Comparison of ENCODE assay signal across 23 cellular contexts in genomic region chr20:8066662-8067061, GRCh38.
"Had no signal": no experiment of that assay in that cellular context is flagged by ENCODE, and none has a peak within 500 bp of the region (broad histone marks: within the 10 kb centered on the region; RNA-seq: fewer than 3 reads in every experiment).

No MANE protein-coding gene starts in this region.

- ATAC-seq: gastroesophageal sphincter; left colon; naive thymus-derived CD8-positive, alpha-beta T cell; right lobe of liver; T-helper 17 cell had no signal

- H3K27ac ChIP-seq: breast epithelium, colonic mucosa, gastroesophageal sphincter, hepatocyte, right lobe of liver, tibial nerve had no signal

- H3K4me1 ChIP-seq: breast epithelium, colonic mucosa, right lobe of liver, tibial nerve had no signal

- H3K27me3 ChIP-seq: breast epithelium, colonic mucosa, gastroesophageal sphincter, hepatocyte, right lobe of liver, tibial nerve had no signal

- DNase-seq: activated CD4-positive, alpha-beta memory T cell treated with anti-CD3 and anti-CD28 coated beads for 36 hours; activated CD4-positive, alpha-beta T cell treated with anti-CD3 and anti-CD28 coated beads, Interleukin-2, amount 10 ng/mL, durations not matched to agents 24 days and 14 days; activated CD4-positive, CD25-positive, alpha-beta regulatory T cell treated with anti-CD3 and anti-CD28 coated beads, Interleukin-2, amount 50 U/mL, for 72 hours; activated CD8-positive, alpha-beta memory T cell treated with anti-CD3 and anti-CD28 coated beads, Interleukin-2, amount 50 U/mL, for 4 hours; activated gamma-delta T cell; activated naive CD4-positive, alpha-beta T cell treated with anti-CD3 and anti-CD28 coated beads, Interleukin-2, amount 10 ng/mL, durations not matched to agents 7 days and 5 days; activated naive CD8-positive, alpha-beta T cell treated with anti-CD3 and anti-CD28 coated beads, Interleukin-2, amount 10 ng/mL, durations not matched to agents 7 days and 5 days; activated T-cell treated with anti-CD3 and anti-CD28 coated beads, Interleukin-2, amount 50 U/mL, for 1 hour; amniotic stem cell; colonic mucosa; effector memory CD4-positive, alpha-beta T cell; left colon; naive thymus-derived CD8-positive, alpha-beta T cell; occipital lobe; right lobe of liver; stimulated activated CD4-positive, alpha-beta T cell treated with anti-CD3 and anti-CD28 coated beads, Interleukin-2, amount 100 ng/mL, for 48 hours; stimulated activated naive CD4-positive, alpha-beta T cell treated with Interleukin-2 at 50 U/mL for 16 hours; T-helper 17 cell; T1000 had no signal

- H3K4me3 ChIP-seq: breast epithelium, colonic mucosa, gastroesophageal sphincter, hepatocyte, right lobe of liver, tibial nerve had no signal

- H3K9me3 ChIP-seq: breast epithelium, colonic mucosa, gastroesophageal sphincter, right lobe of liver, tibial nerve had no signal

- H3K36me3 ChIP-seq: breast epithelium, colonic mucosa, gastroesophageal sphincter, right lobe of liver, tibial nerve had no signal
